Comparison of ENCODE assay signal across 1 cellular context in the genomic region with DNA sequence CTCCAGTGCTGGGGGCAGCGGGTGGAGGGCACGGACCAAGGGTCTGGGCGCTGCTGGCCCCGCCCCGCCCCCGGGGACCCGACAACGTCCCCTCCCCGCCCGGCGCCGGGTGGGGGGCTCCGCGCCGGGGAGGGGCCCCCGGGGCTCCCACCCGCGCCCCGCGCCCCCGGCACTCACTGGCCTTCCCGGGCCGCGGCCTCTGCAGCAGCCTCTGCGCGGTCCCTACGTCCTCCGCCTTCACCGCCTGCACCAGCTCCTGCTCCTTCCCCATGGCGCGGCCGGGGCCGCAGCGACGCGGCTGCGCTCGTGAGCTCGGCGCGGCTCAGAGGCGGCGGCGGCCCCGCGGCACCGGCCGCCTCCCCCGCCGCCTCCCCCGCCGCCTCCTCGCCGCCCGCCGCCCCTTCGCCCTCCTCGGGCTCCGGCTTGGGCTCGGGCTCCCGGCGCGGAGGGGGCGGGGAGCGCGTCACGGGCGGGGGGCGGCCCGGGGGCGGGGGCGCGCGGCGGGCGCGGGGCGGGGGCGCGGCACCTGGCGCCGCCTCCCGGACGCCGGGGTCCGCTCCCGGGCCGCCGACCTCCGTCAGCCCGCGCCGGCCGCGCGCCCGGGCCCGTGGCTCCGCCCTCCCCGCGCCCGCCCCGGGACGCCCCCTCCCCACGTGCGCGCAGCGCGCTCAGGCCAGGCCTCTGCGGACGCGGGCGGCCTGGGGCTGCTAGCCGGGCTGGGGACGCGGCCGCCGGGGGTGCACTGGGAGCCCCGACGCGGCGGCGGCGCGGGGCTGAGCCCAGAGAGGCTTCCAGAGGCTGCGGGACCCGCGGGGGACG.
TF ChIP-seq lines count a peak whose summit lies in the region.

A gene with protein sequence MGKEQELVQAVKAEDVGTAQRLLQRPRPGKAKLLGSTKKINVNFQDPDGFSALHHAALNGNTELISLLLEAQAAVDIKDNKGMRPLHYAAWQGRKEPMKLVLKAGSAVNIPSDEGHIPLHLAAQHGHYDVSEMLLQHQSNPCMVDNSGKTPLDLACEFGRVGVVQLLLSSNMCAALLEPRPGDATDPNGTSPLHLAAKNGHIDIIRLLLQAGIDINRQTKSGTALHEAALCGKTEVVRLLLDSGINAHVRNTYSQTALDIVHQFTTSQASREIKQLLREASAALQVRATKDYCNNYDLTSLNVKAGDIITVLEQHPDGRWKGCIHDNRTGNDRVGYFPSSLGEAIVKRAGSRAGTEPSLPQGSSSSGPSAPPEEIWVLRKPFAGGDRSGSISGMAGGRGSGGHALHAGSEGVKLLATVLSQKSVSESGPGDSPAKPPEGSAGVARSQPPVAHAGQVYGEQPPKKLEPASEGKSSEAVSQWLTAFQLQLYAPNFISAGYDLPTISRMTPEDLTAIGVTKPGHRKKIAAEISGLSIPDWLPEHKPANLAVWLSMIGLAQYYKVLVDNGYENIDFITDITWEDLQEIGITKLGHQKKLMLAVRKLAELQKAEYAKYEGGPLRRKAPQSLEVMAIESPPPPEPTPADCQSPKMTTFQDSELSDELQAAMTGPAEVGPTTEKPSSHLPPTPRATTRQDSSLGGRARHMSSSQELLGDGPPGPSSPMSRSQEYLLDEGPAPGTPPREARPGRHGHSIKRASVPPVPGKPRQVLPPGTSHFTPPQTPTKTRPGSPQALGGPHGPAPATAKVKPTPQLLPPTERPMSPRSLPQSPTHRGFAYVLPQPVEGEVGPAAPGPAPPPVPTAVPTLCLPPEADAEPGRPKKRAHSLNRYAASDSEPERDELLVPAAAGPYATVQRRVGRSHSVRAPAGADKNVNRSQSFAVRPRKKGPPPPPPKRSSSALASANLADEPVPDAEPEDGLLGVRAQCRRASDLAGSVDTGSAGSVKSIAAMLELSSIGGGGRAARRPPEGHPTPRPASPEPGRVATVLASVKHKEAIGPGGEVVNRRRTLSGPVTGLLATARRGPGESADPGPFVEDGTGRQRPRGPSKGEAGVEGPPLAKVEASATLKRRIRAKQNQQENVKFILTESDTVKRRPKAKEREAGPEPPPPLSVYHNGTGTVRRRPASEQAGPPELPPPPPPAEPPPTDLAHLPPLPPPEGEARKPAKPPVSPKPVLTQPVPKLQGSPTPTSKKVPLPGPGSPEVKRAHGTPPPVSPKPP (N-terminal part only) (minus strand): TSS at position 444 of the 819 bp plus-strand sequence. CDS start 173 bp downstream, at position 271.

TF ChIP-seq in HepG2, 621 proteins besides CTCF, POLR2A, EP300 and RAD21:
- TF ChIP-seq, protein P1, sequence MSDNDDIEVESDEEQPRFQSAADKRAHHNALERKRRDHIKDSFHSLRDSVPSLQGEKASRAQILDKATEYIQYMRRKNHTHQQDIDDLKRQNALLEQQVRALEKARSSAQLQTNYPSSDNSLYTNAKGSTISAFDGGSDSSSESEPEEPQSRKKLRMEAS (IDR thresholded peaks at IDR 0.05), result peak; percentile 56
- TF ChIP-seq AGO2 (optimal IDR thresholded peaks at IDR 0.05; ENCODE audit: low read depth, low read length) (no peak), ZFY (CRISPR knock-in tag; IDR thresholded peaks at IDR 0.05) (peak; percentile 47), HMG20A (CRISPR knock-in tag; IDR thresholded peaks at IDR 0.05; ENCODE audit: borderline replicate concordance) (no peak), GABPA (IDR thresholded peaks at IDR 0.05; ENCODE audit: low read depth, low read length) (no peak), GABPA (CRISPR knock-in tag; IDR thresholded peaks at IDR 0.05; ENCODE audit: low read depth) (no peak), DR1 (CRISPR knock-in tag; IDR thresholded peaks at IDR 0.05) (no peak), ADNP (CRISPR knock-in tag; IDR thresholded peaks at IDR 0.05) (no peak), TAF1 (CRISPR knock-in tag; IDR thresholded peaks at IDR 0.05) (no peak)
- TF ChIP-seq, protein P2, sequence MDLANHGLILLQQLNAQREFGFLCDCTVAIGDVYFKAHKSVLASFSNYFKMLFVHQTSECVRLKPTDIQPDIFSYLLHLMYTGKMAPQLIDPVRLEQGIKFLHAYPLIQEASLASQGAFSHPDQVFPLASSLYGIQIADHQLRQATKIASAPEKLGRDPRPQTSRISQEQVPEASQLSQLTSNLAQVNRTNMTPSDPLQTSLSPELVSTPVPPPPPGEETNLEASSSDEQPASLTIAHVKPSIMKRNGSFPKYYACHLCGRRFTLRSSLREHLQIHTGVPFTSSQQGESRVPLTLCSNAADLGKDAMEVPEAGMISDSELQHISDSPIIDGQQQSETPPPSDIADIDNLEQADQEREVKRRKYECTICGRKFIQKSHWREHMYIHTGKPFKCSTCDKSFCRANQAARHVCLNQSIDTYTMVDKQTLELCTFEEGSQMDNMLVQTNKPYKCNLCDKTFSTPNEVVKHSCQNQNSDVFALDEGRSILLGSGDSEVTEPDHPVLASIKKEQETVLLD (CRISPR knock-in tag; IDR thresholded peaks at IDR 0.05; ENCODE audit: low read depth), result peak; percentile 39; the same call in 1 of the 2 replicates
